ENCODE assay signal across 24 cellular contexts in the genomic region with DNA sequence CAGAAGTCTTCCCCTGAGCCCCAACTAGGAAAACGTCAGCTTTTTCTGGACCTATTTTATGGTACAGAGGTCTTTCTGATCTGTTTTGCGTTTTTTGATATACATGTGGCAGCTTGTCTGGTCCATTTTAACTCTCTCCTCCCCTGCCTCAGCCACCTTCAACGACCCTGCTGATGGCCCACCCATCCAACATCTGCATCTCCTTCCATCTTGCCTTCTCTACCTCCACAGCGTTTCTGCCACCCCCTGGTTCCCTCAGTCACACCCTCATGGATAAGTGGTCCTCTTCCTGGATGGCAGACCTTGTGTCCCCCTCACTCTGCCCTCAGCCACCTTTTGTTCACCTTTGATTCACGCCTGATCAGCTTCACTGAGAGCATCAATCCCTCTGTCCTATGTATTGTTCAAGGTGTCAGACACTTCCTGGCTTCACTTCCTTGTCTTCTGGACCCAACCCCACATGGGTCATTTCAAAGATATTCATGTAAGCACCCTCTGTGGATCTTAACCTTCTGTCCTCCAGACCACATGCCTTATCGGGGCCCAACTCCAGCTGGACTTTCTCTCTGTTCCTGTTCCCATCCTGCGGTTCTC. TPM values are rescaled to one million over a fixed set of nuclear protein-coding genes. Genes with fewer than 3 reads are reported as not detected.
"Had no signal": no experiment of that assay in that cellular context is flagged by ENCODE, and none has a peak within 500 bp of the region (broad histone marks: within the 10 kb centered on the region; RNA-seq: fewer than 3 reads in every experiment).

No MANE protein-coding gene starts in this region.

- DNase-seq: Karpas-422, KG1, MG63, NCI-H1092 treated with DMSO at 0.1 percent for 48 hours, NCI-H1436, NCI-H187, NCI-H2029, NCI-H2081 treated with DMSO at 0.1 percent for 48 hours, NCI-H2171, NCI-H226, NCI-H446, NCI-H510A, NCI-H524 treated with DMSO at 0.1 percent for 48 hours, NCI-H69, NCI-H774, RPMI8226, SHP77, SK-N-SH, SW 1271, T-cell had no signal

- H3K9me3 ChIP-seq: MG63, SK-N-SH had no signal

- H3K27ac ChIP-seq: HL-60 had no signal

- H3K9ac ChIP-seq: SK-N-SH had no signal

- H3K36me3 ChIP-seq: MG63 had no signal

- H3K4me3 ChIP-seq: MG63 had no signal

- ATAC-seq: T-cell had no signal

- H3K4me2 ChIP-seq: SK-N-SH had no signal

- FAIRE-seq: HTR-8/SVneo, RCC 7860 had no signal

RNA-seq across cellular contexts. Expression of a gene that starts 13.5 kb away (rescaled TPM):
- total RNA-seq: SK-MEL-5 had no signal
- polyA plus RNA-seq: SK-N-SH had no signal

RNA-seq across cellular contexts. Expression of a gene that starts 13.8 kb away (rescaled TPM):
- total RNA-seq: SK-MEL-5, T-cell had no signal

RNA-seq across cellular contexts. Expression of a gene that starts 39.5 kb away (rescaled TPM):
- total RNA-seq: SK-MEL-5 had no signal
- polyA plus RNA-seq: SK-N-SH had no signal
